In genomic region chr6:101296184-101296583, GRCh38 we compare ENCODE assay signal across 19 cellular contexts.
DNase-seq lines count a peak whose midpoint lies in the region; ATAC-seq and TF ChIP-seq lines count a peak whose summit lies in the region.
"Had no signal": no experiment of that assay in that cellular context is flagged by ENCODE, and none has a peak within 500 bp of the region (broad histone marks: within the 10 kb centered on the region; RNA-seq: fewer than 3 reads in every experiment).

No MANE protein-coding gene starts in this region.

- H3K4me3 ChIP-seq in BE2C (ENCODE audit: low read depth, low read length) (no peak overlapping the region), LNCaP clone FGC (ENCODE audit: low read depth, low read length) (no peak overlapping the region), SK-N-SH (ENCODE audit: low read depth in 2 of 2, low read length in 1 of 2) (no peak overlapping the region), fibroblast of the aortic adventitia (ENCODE audit: low read depth, low read length) (no peak overlapping the region)
- H3K4me3 ChIP-seq: gastrocnemius medialis, stomach had no signal

- TF ChIP-seq RAD21 in SK-N-SH (IDR thresholded peaks at IDR 0.05; ENCODE audit: low read length) = no peak

- WGBS in SK-N-SH (ENCODE audit: low lambda C conversion rate) = 4% methylated on average over 6 of the region's 6 CpGs

- CTCF ChIA-PET in SK-N-SH (lab: Yijun Ruan, JAX) = interaction anchor here (1.0 kb wide), 1 partner anchor 20 kb away, joined by 3 read pairs; no protein-coding TSS in a partner anchor

- H3K9me3 ChIP-seq in BE2C = no peaks in the 10 kb centered on the region
- no peaks in the 10 kb centered on the region for H3K9me3 ChIP-seq in SK-N-SH
- H3K9me3 ChIP-seq: gastrocnemius medialis had no signal

- no peak overlapping the region for H3K9ac ChIP-seq in SK-N-SH

- no peaks in the 10 kb centered on the region for H4K20me1 ChIP-seq in SK-N-SH (ENCODE audit: insufficient read depth)

- H3K4me2 ChIP-seq in SK-N-SH = no peak overlapping the region

- H3K27me3 ChIP-seq in BE2C (no peaks in the 10 kb centered on the region), SK-N-SH (ENCODE audit: insufficient read depth) (no peaks in the 10 kb centered on the region)
- H3K27me3 ChIP-seq: brain microvascular endothelial cell, gastrocnemius medialis, stomach had no signal

- no peaks in the 10 kb centered on the region for H3K79me2 ChIP-seq in SK-N-SH (ENCODE audit: insufficient read depth)

- TF ChIP-seq CTCF in BE2C (IDR thresholded peaks at IDR 0.05; ENCODE audit: low read depth, low read length) (no peak), LNCaP clone FGC (IDR thresholded peaks at IDR 0.05; ENCODE audit: control insufficient read depth, extremely low read depth, insufficient read depth) (no peak), SK-N-SH (IDR thresholded peaks at IDR 0.05) (no peak), fibroblast of the aortic adventitia (IDR thresholded peaks at IDR 0.05; ENCODE audit: insufficient read depth, low read length) (no peak)

- H3F3A ChIP-seq in SK-N-SH (replicated peaks; ENCODE audit: insufficient read depth) = no peaks in the 10 kb centered on the region

- peak in 1 of 2 experiments; percentile 80; a peak in 2 of 4 replicates for TF ChIP-seq EP300 in SK-N-SH (IDR thresholded peaks at IDR 0.05; ENCODE audit: borderline replicate concordance in 1 of 2, low read depth in 1 of 2, low read length in 1 of 2)

- no peak for ATAC-seq in HG02885 (IDR thresholded peaks at IDR 0.05; ENCODE audit: poor library complexity, unreplicated experiment)
- no peak for ATAC-seq in GM21825 (IDR thresholded peaks at IDR 0.05; ENCODE audit: unreplicated experiment)
- ATAC-seq: gastrocnemius medialis; natural killer cell treated with Interleukin-12 subunit alpha and Interleukin-12 subunit beta and Interleukin-15 and Interleukin-18, amount 100 ng/mL, for 72 hours; T-helper 17 cell had no signal

- no peak overlapping the region for H2AFZ ChIP-seq in SK-N-SH (ENCODE audit: low read depth)

- no peaks in the 10 kb centered on the region for H3K36me3 ChIP-seq in BE2C
- H3K36me3 ChIP-seq in SK-N-SH (replicated peaks in 1 of 2; ENCODE audit: control insufficient read depth in 1 of 2, insufficient read depth in 2 of 2, low read length in 1 of 2) = no peaks in the 10 kb centered on the region
- H3K36me3 ChIP-seq: brain microvascular endothelial cell, gastrocnemius medialis, stomach had no signal

- DNase-seq in BE2C = peak; percentile 49
- DNase-seq in LNCaP clone FGC (ENCODE audit: low read depth) = peak; percentile 39
- peak; percentile 41 for DNase-seq in SK-N-SH
- peak; percentile 62 for DNase-seq in fibroblast of the aortic adventitia (ENCODE audit: low read depth)
- DNase-seq in stimulated activated CD4-positive, alpha-beta T cell treated with anti-CD3 and anti-CD28 coated beads, Interleukin-15, amount 100 ng/mL, for 24 hours = no peak
- DNase-seq in stimulated activated CD4-positive, alpha-beta T cell treated with anti-CD3 and anti-CD28 coated beads, Interleukin-2, amount 100 ng/mL, for 24 hours = no peak
- DNase-seq: activated CD8-positive, alpha-beta memory T cell treated with anti-CD3 and anti-CD28 coated beads, Interleukin-2, amount 50 U/mL, for 4 hours; activated naive CD4-positive, alpha-beta T cell treated with Interleukin-2 at 50 U/mL for 16 hours; brain microvascular endothelial cell; gastrocnemius medialis; KG1; NCI-H146; NCI-H748 treated with DMSO at 0.1 percent for 48 hours; stomach; T-helper 17 cell had no signal

- H3K27ac ChIP-seq in SK-N-SH (ENCODE audit: low read depth in 2 of 2, low read length in 1 of 2) = peak overlapping the region in 1 of 2 experiments; percentile 50; a peak in 2 of 4 replicates
- H3K27ac ChIP-seq: brain microvascular endothelial cell, gastrocnemius medialis, HL-60, stomach had no signal

- POLR2A ChIA-PET in SK-N-SH (lab: Yijun Ruan, JAX) = no interaction called here

- no peaks in the 10 kb centered on the region for H3K9me2 ChIP-seq in SK-N-SH

- H3K4me1 ChIP-seq in BE2C (no peaks in the 10 kb centered on the region), SK-N-SH (ENCODE audit: control insufficient read depth in 1 of 2, insufficient read depth in 2 of 2, low read depth in 1 of 2, low read length in 1 of 2) (peaks cover 0 to 2% of the 10 kb centered on the region in 2 experiments; a peak in 1 of 4 replicates)
- H3K4me1 ChIP-seq: gastrocnemius medialis, stomach had no signal

TF ChIP-seq in SK-N-SH, 30 proteins besides CTCF, POLR2A, EP300 and RAD21:
- TF ChIP-seq MXI1 (IDR thresholded peaks at IDR 0.05; ENCODE audit: low read depth, low read length) (no peak), RXRA (IDR thresholded peaks at IDR 0.05; ENCODE audit: borderline replicate concordance, low read depth) (no peak), NFIC (IDR thresholded peaks at IDR 0.05; ENCODE audit: borderline replicate concordance) (no peak), EZH2phosphoT487 (IDR thresholded peaks at IDR 0.05; ENCODE audit: borderline replicate concordance, low read depth) (no peak), CHD2 (IDR thresholded peaks at IDR 0.05; ENCODE audit: low read length, partially characterized antibody) (peak; percentile 74), GATA2 (CRISPR knock-in tag; IDR thresholded peaks at IDR 0.05) (0 out of 2 replicates have a peak, but pooled peaks have one; percentile 25), USF1 (IDR thresholded peaks at IDR 0.05; ENCODE audit: borderline replicate concordance, low read depth) (no peak), RCOR1 (IDR thresholded peaks at IDR 0.05; ENCODE audit: low read length) (peak; percentile 72), TCF12 (IDR thresholded peaks at IDR 0.05) (0 out of 2 replicates have a peak, but pooled peaks have one; percentile 30)

Comparison
In these comparisons a context has a peak if more than half of its experiments do, and no peak if none do; other contexts are left out.
1. DNase-seq: peak in BE2C (single experiment), LNCaP clone FGC (single experiment), SK-N-SH (single experiment) and fibroblast of the aortic adventitia (single experiment); none in stimulated activated CD4-positive, alpha-beta T cell treated with anti-CD3 and anti-CD28 coated beads, Interleukin-15, amount 100 ng/mL, for 24 hours (single experiment) and stimulated activated CD4-positive, alpha-beta T cell treated with anti-CD3 and anti-CD28 coated beads, Interleukin-2, amount 100 ng/mL, for 24 hours (0 of 2).